In the genomic region with DNA sequence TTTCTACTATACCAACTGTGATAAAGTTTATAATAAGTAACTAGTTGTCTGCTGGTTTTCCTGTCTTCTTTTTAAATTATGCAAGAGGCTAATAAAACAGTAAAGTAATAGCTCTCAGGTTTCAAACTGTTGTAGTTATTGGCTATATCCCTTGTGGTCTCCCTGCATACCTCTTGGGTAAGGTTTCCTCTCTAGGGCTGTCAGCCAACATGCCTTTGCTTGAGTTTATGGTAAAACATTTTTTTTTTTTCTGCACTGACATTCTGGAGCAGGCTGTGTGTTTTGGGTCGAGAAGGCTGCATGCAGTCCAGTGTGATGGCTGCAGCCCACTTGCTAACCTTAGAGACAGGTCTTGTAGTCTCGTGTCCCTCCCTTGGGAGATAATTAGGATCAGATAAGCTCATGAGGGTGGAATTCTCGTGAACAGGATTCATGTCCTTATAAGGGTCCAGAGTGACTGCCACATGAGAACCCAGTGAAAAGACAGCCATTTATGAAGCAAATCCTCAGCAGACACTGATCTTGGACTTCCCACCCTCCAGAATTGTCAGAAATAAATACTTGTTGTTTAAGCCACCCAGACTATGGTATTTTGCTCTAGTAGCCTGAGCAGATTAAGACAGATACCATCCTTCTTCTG, we compare ENCODE assay signal across 13 cellular contexts.
DNase-seq lines count a peak whose midpoint lies in the region; ATAC-seq, FAIRE-seq and TF ChIP-seq lines count a peak whose summit lies in the region.
"Had no signal": no experiment of that assay in that cellular context is flagged by ENCODE, and none has a peak within 500 bp of the region (broad histone marks: within the 10 kb centered on the region; RNA-seq: fewer than 3 reads in every experiment).

No MANE protein-coding gene starts in this region.

- no peak overlapping the region for H3K4ac ChIP-seq in mesendoderm (ENCODE audit: low read depth, low read length)

- DNase-seq in DMS 273 (lab: John Stamatoyannopoulos, UW; ENCODE audit: unreplicated experiment): peak; percentile 88
- DNase-seq in NCI-H2171 treated with DMSO at 0.1 percent for 48 hours (lab: John Stamatoyannopoulos, UW): peak; percentile 65
- DNase-seq in bronchial epithelial cell (ENCODE audit: low read depth): peak; percentile 89
- DNase-seq in mesendoderm: peak; percentile 78
- no peak for DNase-seq in NCI-H748 treated with DMSO at 0.1 percent for 48 hours (lab: John Stamatoyannopoulos, UW)
- DNase-seq in heart right ventricle: no peak
- no peak for DNase-seq in Ammon's horn (ENCODE audit: low spot score)
- no peak for DNase-seq in stimulated activated CD4-positive, alpha-beta T cell treated with anti-CD3 and anti-CD28 coated beads, Interleukin-12 subunit alpha, Interleukin-12 subunit beta, amount 100 ng/mL, for 4 hours
- DNase-seq: activated CD4-positive, alpha-beta memory T cell treated with anti-CD3 and anti-CD28 coated beads, Interleukin-2, amount 10 ng/mL, durations not matched to agents 7 days and 5 days; H7; hypothalamus; NCI-H524 treated with DMSO at 0.1 percent for 48 hours; upper lobe of right lung had no signal

- no peak for FAIRE-seq in bronchial epithelial cell (lab: Jason Lieb, UNC)

- TF ChIP-seq CTCF in bronchial epithelial cell (IDR thresholded peaks at IDR 0.05; ENCODE audit: insufficient read depth, low read length, severe bottlenecking) (no peak), heart right ventricle (IDR thresholded peaks at IDR 0.05) (no peak)

- no peak overlapping the region for H2BK120ac ChIP-seq in mesendoderm (ENCODE audit: low read depth, low read length)

- no peak overlapping the region for H3K9ac ChIP-seq in mesendoderm (ENCODE audit: low read length)

- intact Hi-C loops in heart right ventricle (cut with DNase I): no loop called here

- no peak overlapping the region for H2BK15ac ChIP-seq in mesendoderm (replicated peaks; ENCODE audit: low read depth)

- no CpG with 5 or more reads among the region's 3 CpGs for WGBS in mesendoderm (ENCODE audit: extremely low coverage, insufficient coverage, low lambda C conversion rate)
- 55% methylated on average over 3 of the region's 3 CpGs for WGBS in heart right ventricle, 2 donors

- H3K4me1 ChIP-seq in mesendoderm (ENCODE audit: control insufficient read depth, low read depth, low read length): no peaks in the 10 kb centered on the region
- H3K4me1 ChIP-seq in heart right ventricle: no peaks in the 10 kb centered on the region
- H3K4me1 ChIP-seq: upper lobe of right lung had no signal

- no peaks in the 10 kb centered on the region for H3K36me3 ChIP-seq in bronchial epithelial cell (ENCODE audit: control insufficient read depth, insufficient read depth, low read length)
- no peaks in the 10 kb centered on the region for H3K36me3 ChIP-seq in mesendoderm (ENCODE audit: control insufficient read depth, insufficient read depth, low read length)
- H3K36me3 ChIP-seq in heart right ventricle: no peaks in the 10 kb centered on the region
- H3K36me3 ChIP-seq: upper lobe of right lung had no signal

- no peak overlapping the region for H3K4me2 ChIP-seq in mesendoderm (ENCODE audit: low read length)

- H3K27me3 ChIP-seq in bronchial epithelial cell (ENCODE audit: control insufficient read depth, insufficient read depth, low read length) (no peaks in the 10 kb centered on the region), mesendoderm (ENCODE audit: insufficient read depth, low read length, poor library complexity) (no peaks in the 10 kb centered on the region), heart right ventricle (no peaks in the 10 kb centered on the region)
- H3K27me3 ChIP-seq: upper lobe of right lung had no signal

- H3K18ac ChIP-seq in mesendoderm (ENCODE audit: low read length): no peak overlapping the region

- no peak overlapping the region for H3K27ac ChIP-seq in mesendoderm (ENCODE audit: low read depth, low read length)
- H3K27ac ChIP-seq in heart right ventricle: no peak overlapping the region
- H3K27ac ChIP-seq: upper lobe of right lung had no signal

- no peak overlapping the region for H2BK5ac ChIP-seq in mesendoderm (ENCODE audit: low read length)

- no peaks in the 10 kb centered on the region for H3K79me1 ChIP-seq in mesendoderm (ENCODE audit: low read length)

- H3K4me3 ChIP-seq in bronchial epithelial cell (ENCODE audit: low read depth, low read length) (no peak overlapping the region), mesendoderm (ENCODE audit: low read length) (no peak overlapping the region), heart right ventricle (no peak overlapping the region)
- H3K4me3 ChIP-seq: upper lobe of right lung had no signal

- ATAC-seq in heart right ventricle: no peak
- ATAC-seq: upper lobe of right lung had no signal

- H3K56ac ChIP-seq in mesendoderm (ENCODE audit: low read length): no peak overlapping the region

- H3K9me3 ChIP-seq in heart right ventricle: no peaks in the 10 kb centered on the region
- H3K9me3 ChIP-seq: upper lobe of right lung had no signal

- no peak overlapping the region for H4K5ac ChIP-seq in mesendoderm (ENCODE audit: low read length)

- H2AK5ac ChIP-seq in mesendoderm (ENCODE audit: low read length): no peak overlapping the region

- H3K79me2 ChIP-seq in mesendoderm (ENCODE audit: control insufficient read depth, insufficient read depth, low read length): no peaks in the 10 kb centered on the region

- H4K8ac ChIP-seq in mesendoderm (ENCODE audit: low read depth, low read length): no peak overlapping the region

- H3K23ac ChIP-seq in mesendoderm (ENCODE audit: low read length): no peak overlapping the region

Comparison
In these comparisons a context has a peak if more than half of its experiments do, and no peak if none do; other contexts are left out.
1. DNase-seq: peak in DMS 273 (single experiment), NCI-H2171 treated with DMSO at 0.1 percent for 48 hours (single experiment), bronchial epithelial cell (single experiment) and mesendoderm (single experiment); none in NCI-H748 treated with DMSO at 0.1 percent for 48 hours (single experiment), heart right ventricle (0 of 2), Ammon's horn (single experiment) and stimulated activated CD4-positive, alpha-beta T cell treated with anti-CD3 and anti-CD28 coated beads, Interleukin-12 subunit alpha, Interleukin-12 subunit beta, amount 100 ng/mL, for 4 hours (single experiment).